8 cellular contexts compared by ENCODE assay signal in genomic region chr9:128275198-128276007, GRCh38. TPM values are rescaled to one million over a fixed set of nuclear protein-coding genes. Genes with fewer than 3 reads are reported as not detected.
DNase-seq lines count a peak whose midpoint lies in the region; ATAC-seq and TF ChIP-seq lines count a peak whose summit lies in the region.

TSS of gene GOLGA2 (minus strand) at chr9:128276007. CDS start at chr9:128275976, 31 bp downstream.

- H3K9me3 Mint-ChIP-seq in neural crest cell: no peaks in the 10 kb centered on the region

- TF ChIP-seq CTCF in foreskin fibroblast (IDR thresholded peaks at IDR 0.05; ENCODE audit: low read depth, low read length): no peak
- TF ChIP-seq CTCF in neural crest cell (conservative IDR thresholded peaks at IDR 0.05): no peak

- H3K4me1 Mint-ChIP-seq in neural crest cell: peaks cover 24% of the 10 kb centered on the region

- peak within 1 kb of the TSS; percentile 99 for H3K4me3 Mint-ChIP-seq in neural crest cell

- no peaks in the 10 kb centered on the region for H3K27me3 Mint-ChIP-seq in neural crest cell (ENCODE audit: low read depth)

- H3K4me3 ChIP-seq in foreskin fibroblast (ENCODE audit: low read depth in 1 of 2, low read length in 2 of 2): peak within 1 kb of the TSS; percentile 78 to 96

- peak within 1 kb of the TSS; percentile 94 for H3K27ac Mint-ChIP-seq in neural crest cell (ENCODE audit: unreplicated experiment)

- peak; percentile 71 for DNase-seq in ELR (ENCODE audit: low read depth)
- peak; percentile 35 to 63 for DNase-seq in foreskin fibroblast
- peak; percentile 16 for DNase-seq in neural crest cell (ENCODE audit: low read depth, low spot score)
- DNase-seq in cortex of kidney (lab: John Stamatoyannopoulos, UW): no peak
- no peak for DNase-seq in stimulated activated CD4-positive, alpha-beta T cell treated with anti-CD3 and anti-CD28 coated beads, Interleukin-4, amount 100 ng/mL, for 24 hours

- no peaks in the 10 kb centered on the region for H3K36me3 Mint-ChIP-seq in neural crest cell (ENCODE audit: low read depth)

- ATAC-seq in GM19452 (IDR thresholded peaks at IDR 0.05; ENCODE audit: unreplicated experiment): peak; percentile 59
- peak; percentile 46 for ATAC-seq in HG03460 (IDR thresholded peaks at IDR 0.05; ENCODE audit: unreplicated experiment)
- ATAC-seq in activated CD4-positive, CD25-positive, alpha-beta regulatory T cell treated with anti-CD3 and anti-CD28 coated beads, Interleukin-2, amount 50 U/mL, for 24 hours: peak; percentile 64 to 68

RNA-seq across cellular contexts. Expression of gene GOLGA2, which starts in this region (rescaled TPM):
- total RNA-seq in neural crest cell: 56.9 and 64.1 TPM in 2 replicates

Comparison
In these comparisons a context has a peak if more than half of its experiments do, and no peak if none do; other contexts are left out.
1. DNase-seq: peak in ELR (single experiment), foreskin fibroblast (2 of 2) and neural crest cell (single experiment); none in cortex of kidney (single experiment) and stimulated activated CD4-positive, alpha-beta T cell treated with anti-CD3 and anti-CD28 coated beads, Interleukin-4, amount 100 ng/mL, for 24 hours (single experiment).
2. Peak in every context shown above with its lines, with median percentiles within 50 percentile points of each other: ATAC-seq.